In the genomic region with DNA sequence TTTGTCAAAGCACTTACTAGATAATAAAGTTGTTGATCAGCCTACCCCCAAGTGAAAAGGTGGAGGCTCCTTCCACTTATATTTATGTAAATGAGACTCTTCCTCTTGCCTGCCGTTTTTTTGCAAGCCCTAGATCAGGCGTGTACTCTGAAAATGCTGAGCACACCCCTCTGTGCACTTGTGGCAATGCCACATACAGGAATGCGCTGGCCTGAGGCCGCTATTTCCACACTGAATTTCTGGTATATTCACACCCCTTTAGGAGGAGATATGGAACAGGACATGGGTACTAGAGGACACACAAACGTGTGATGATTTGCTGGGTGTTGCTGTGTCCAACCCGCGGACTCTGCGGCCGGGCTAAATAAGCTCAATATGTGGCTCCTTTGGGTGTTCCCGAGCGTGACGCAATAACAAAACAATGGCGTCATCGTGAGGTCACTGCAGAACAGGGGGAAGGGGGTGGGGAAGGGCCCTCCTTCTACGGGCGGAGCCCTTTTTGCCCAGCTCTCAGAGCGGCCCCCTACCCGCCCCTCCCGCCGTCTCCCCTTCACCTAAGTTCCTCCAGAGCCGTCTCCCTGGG, we compare ENCODE assay signal across 8 cellular contexts. TPM values are rescaled to one million over a fixed set of nuclear protein-coding genes. Genes with fewer than 3 reads are reported as not detected.
DNase-seq lines count a peak whose midpoint lies in the region; ATAC-seq and TF ChIP-seq lines count a peak whose summit lies in the region.

No MANE protein-coding gene starts in this region.

- no peak overlapping the region for H2BK120ac ChIP-seq in mesendoderm (ENCODE audit: low read depth, low read length)

- WGBS in mesendoderm (ENCODE audit: extremely low coverage, insufficient coverage, low lambda C conversion rate): no CpG with 5 or more reads among the region's 21 CpGs

- peaks cover 43% of the 10 kb centered on the region for H3K36me3 Mint-ChIP-seq in activated B cell treated with CpG ODN at 0.5 μM for 24 hours (ENCODE audit: low read depth)
- H3K36me3 Mint-ChIP-seq in dendritic cell treated with granulocyte-macrophage colony-stimulating factor and Interleukin-4, amounts not matched to agents 40 ng/mL and 50 ng/mL, for 4 days (ENCODE audit: low read depth): peaks cover 45% of the 10 kb centered on the region
- peaks cover 63% of the 10 kb centered on the region for H3K36me3 Mint-ChIP-seq in stimulated activated effector memory CD8-positive, alpha-beta T cell treated with anti-CD3 and anti-CD28 coated beads, Interleukin-12 subunit alpha, Interleukin-12 subunit beta, amount 100 ng/mL, for 72 hours

- H3K23ac ChIP-seq in mesendoderm (ENCODE audit: low read length): no peak overlapping the region

- POLR2A ChIA-PET in activated B cell treated with CpG ODN at 0.5 μM for 24 hours (lab: Charles Lee): interaction anchor here (0.6 to 2.7 kb wide), 16 partner anchors 10 to 1914 kb away, joined by 3 to 28 read pairs (median 4); a partner anchor contains a TSS

- H3K56ac ChIP-seq in mesendoderm (ENCODE audit: low read length): peak overlapping the region; percentile 73

- peaks cover 17% of the 10 kb centered on the region for H3K27me3 ChIP-seq in mesendoderm (ENCODE audit: insufficient read depth, low read length, poor library complexity)

- H4K8ac ChIP-seq in mesendoderm (ENCODE audit: low read depth, low read length): no peak overlapping the region

- no peak overlapping the region for H4K5ac ChIP-seq in mesendoderm (ENCODE audit: low read length)

- intact Hi-C loops in activated B cell treated with CpG ODN at 0.5 μM for 24 hours (cut with micrococcal nuclease): loop anchor here (1.0 to 5.0 kb wide), 7 partner anchors 8 to 287 kb away; a partner anchor contains a TSS
- intact Hi-C loops in dendritic cell treated with granulocyte-macrophage colony-stimulating factor and Interleukin-4, amounts not matched to agents 40 ng/mL and 50 ng/mL, for 4 days (cut with micrococcal nuclease): loop anchor here (5.0 kb wide), 1 partner anchor 162 kb away; no protein-coding TSS in a partner anchor

- H3K79me2 ChIP-seq in mesendoderm (ENCODE audit: control insufficient read depth, insufficient read depth, low read length): no peaks in the 10 kb centered on the region

- peak overlapping the region; percentile 86 for H3K4me3 Mint-ChIP-seq in activated B cell treated with CpG ODN at 0.5 μM for 24 hours
- peak overlapping the region; percentile 96 for H3K4me3 Mint-ChIP-seq in dendritic cell treated with granulocyte-macrophage colony-stimulating factor and Interleukin-4, amounts not matched to agents 40 ng/mL and 50 ng/mL, for 4 days
- peak overlapping the region; percentile 91 for H3K4me3 Mint-ChIP-seq in stimulated activated effector memory CD8-positive, alpha-beta T cell treated with anti-CD3 and anti-CD28 coated beads, Interleukin-12 subunit alpha, Interleukin-12 subunit beta, amount 100 ng/mL, for 72 hours

- TF ChIP-seq CTCF in activated B cell treated with CpG ODN at 0.5 μM for 24 hours (IDR thresholded peaks at IDR 0.05): no peak

- H3K27ac Mint-ChIP-seq in activated B cell treated with CpG ODN at 0.5 μM for 24 hours: peak overlapping the region; percentile 89
- H3K27ac Mint-ChIP-seq in dendritic cell treated with granulocyte-macrophage colony-stimulating factor and Interleukin-4, amounts not matched to agents 40 ng/mL and 50 ng/mL, for 4 days: peak overlapping the region; percentile 99
- H3K27ac Mint-ChIP-seq in stimulated activated effector memory CD8-positive, alpha-beta T cell treated with anti-CD3 and anti-CD28 coated beads, Interleukin-12 subunit alpha, Interleukin-12 subunit beta, amount 100 ng/mL, for 72 hours: peak overlapping the region; percentile 98

- H3K4me1 ChIP-seq in mesendoderm (ENCODE audit: control insufficient read depth, low read depth, low read length): no peaks in the 10 kb centered on the region

- H3K4me2 ChIP-seq in mesendoderm (ENCODE audit: low read length): peak overlapping the region; percentile 36

- H3K4ac ChIP-seq in mesendoderm (ENCODE audit: low read depth, low read length): no peak overlapping the region

- DNase-seq in DMS53 (lab: John Stamatoyannopoulos, UW) (peak; percentile 97), activated B cell treated with CpG ODN at 0.5 μM for 24 hours (peak; percentile 71), mesendoderm (no peak), NCI-H187 treated with DMSO at 0.1 percent for 48 hours (lab: John Stamatoyannopoulos, UW) (no peak)
- DNase-seq in stimulated activated effector memory CD8-positive, alpha-beta T cell treated with anti-CD3 and anti-CD28 coated beads, Interleukin-12 subunit alpha, Interleukin-12 subunit beta, amount 100 ng/mL, for 72 hours (ENCODE audit: low spot score in 2 of 2): peak; percentile 62 to 87

- H3K9me3 Mint-ChIP-seq in activated B cell treated with CpG ODN at 0.5 μM for 24 hours: no peaks in the 10 kb centered on the region
- no peaks in the 10 kb centered on the region for H3K9me3 Mint-ChIP-seq in dendritic cell treated with granulocyte-macrophage colony-stimulating factor and Interleukin-4, amounts not matched to agents 40 ng/mL and 50 ng/mL, for 4 days
- H3K9me3 Mint-ChIP-seq in stimulated activated effector memory CD8-positive, alpha-beta T cell treated with anti-CD3 and anti-CD28 coated beads, Interleukin-12 subunit alpha, Interleukin-12 subunit beta, amount 100 ng/mL, for 72 hours: no peaks in the 10 kb centered on the region

- no peak overlapping the region for H3K27ac ChIP-seq in mesendoderm (ENCODE audit: low read depth, low read length)

- no peaks in the 10 kb centered on the region for H3K27me3 Mint-ChIP-seq in activated B cell treated with CpG ODN at 0.5 μM for 24 hours
- H3K27me3 Mint-ChIP-seq in dendritic cell treated with granulocyte-macrophage colony-stimulating factor and Interleukin-4, amounts not matched to agents 40 ng/mL and 50 ng/mL, for 4 days: no peaks in the 10 kb centered on the region

- no peak overlapping the region for H2AK5ac ChIP-seq in mesendoderm (ENCODE audit: low read length)

- H2BK15ac ChIP-seq in mesendoderm (replicated peaks; ENCODE audit: low read depth): no peak overlapping the region

- peak; percentile 26 for ATAC-seq in GM21367 (IDR thresholded peaks at IDR 0.05; ENCODE audit: unreplicated experiment)
- ATAC-seq in HG03571 (IDR thresholded peaks at IDR 0.05; ENCODE audit: unreplicated experiment): peak; percentile 36
- peak; percentile 50 for ATAC-seq in activated B cell treated with CpG ODN at 0.5 μM for 24 hours (ENCODE audit: low read depth)
- ATAC-seq in stimulated activated effector memory CD8-positive, alpha-beta T cell treated with anti-CD3 and anti-CD28 coated beads, Interleukin-12 subunit alpha, Interleukin-12 subunit beta, amount 100 ng/mL, for 72 hours: peak; percentile 64

- H3K18ac ChIP-seq in mesendoderm (ENCODE audit: low read length): peak overlapping the region; percentile 35

- peaks cover 5% of the 10 kb centered on the region for H3K36me3 ChIP-seq in mesendoderm (ENCODE audit: control insufficient read depth, insufficient read depth, low read length)

- peak overlapping the region; percentile 28 for H3K4me3 ChIP-seq in mesendoderm (ENCODE audit: low read length)

- H3K79me1 ChIP-seq in mesendoderm (ENCODE audit: low read length): no peaks in the 10 kb centered on the region

- H2BK5ac ChIP-seq in mesendoderm (ENCODE audit: low read length): no peak overlapping the region

- peaks cover 55% of the 10 kb centered on the region for H3K4me1 Mint-ChIP-seq in activated B cell treated with CpG ODN at 0.5 μM for 24 hours
- peaks cover 66% of the 10 kb centered on the region for H3K4me1 Mint-ChIP-seq in dendritic cell treated with granulocyte-macrophage colony-stimulating factor and Interleukin-4, amounts not matched to agents 40 ng/mL and 50 ng/mL, for 4 days (ENCODE audit: low read depth)
- peaks cover 65% of the 10 kb centered on the region for H3K4me1 Mint-ChIP-seq in stimulated activated effector memory CD8-positive, alpha-beta T cell treated with anti-CD3 and anti-CD28 coated beads, Interleukin-12 subunit alpha, Interleukin-12 subunit beta, amount 100 ng/mL, for 72 hours

- H3K9ac ChIP-seq in mesendoderm (ENCODE audit: low read length): peak overlapping the region; percentile 46

- CTCF ChIA-PET in activated B cell treated with CpG ODN at 0.5 μM for 24 hours (lab: Charles Lee): interaction anchor here (1.0 to 1.9 kb wide), 2 partner anchors 12 to 39 kb away, joined by 4 to 14 read pairs; a partner anchor contains a TSS

RNA-seq across cellular contexts. Expression of a gene that starts 0.6 kb away (rescaled TPM):
- 35.8 and 37.6 TPM in 2 replicates for total RNA-seq in activated B cell treated with CpG ODN at 0.5 μM for 24 hours
- 5.8 TPM for polyA plus RNA-seq in mesendoderm (2013, experiment 1 of 2)
- polyA plus RNA-seq in mesendoderm (2013, experiment 2 of 2): 6.5 TPM

RNA-seq across cellular contexts. Expression of a gene that starts 5.7 kb away (rescaled TPM):
- 17.5 and 18.5 TPM in 2 replicates for total RNA-seq in activated B cell treated with CpG ODN at 0.5 μM for 24 hours
- 0.60 TPM for polyA plus RNA-seq in mesendoderm (2013, experiment 1 of 2)
- 0.39 TPM for polyA plus RNA-seq in mesendoderm (2013, experiment 2 of 2)

RNA-seq across cellular contexts. Expression of a gene that starts 7.8 kb away (rescaled TPM):
- total RNA-seq in activated B cell treated with CpG ODN at 0.5 μM for 24 hours: 95.7 and 95.9 TPM in 2 replicates
- 159 TPM for polyA plus RNA-seq in mesendoderm (2013, experiment 1 of 2)
- 158 TPM for polyA plus RNA-seq in mesendoderm (2013, experiment 2 of 2)

RNA-seq across cellular contexts. Expression of a gene that starts 10.6 kb away (rescaled TPM):
- 54.1 and 58.2 TPM in 2 replicates for total RNA-seq in activated B cell treated with CpG ODN at 0.5 μM for 24 hours
- 1.1 TPM for polyA plus RNA-seq in mesendoderm (2013, experiment 1 of 2)
- 1.2 TPM for polyA plus RNA-seq in mesendoderm (2013, experiment 2 of 2)

RNA-seq across cellular contexts. Expression of a gene that starts 22.6 kb away (rescaled TPM):
- 2.4 and 2.5 TPM in 2 replicates for total RNA-seq in activated B cell treated with CpG ODN at 0.5 μM for 24 hours
- polyA plus RNA-seq in mesendoderm (2013, experiment 1 of 2): 1.3 TPM
- polyA plus RNA-seq in mesendoderm (2013, experiment 2 of 2): 1.2 TPM

Comparison
In these comparisons a context has a peak if more than half of its experiments do, and no peak if none do; other contexts are left out.
1. DNase-seq: peak in DMS53 (single experiment), activated B cell treated with CpG ODN at 0.5 μM for 24 hours (single experiment) and stimulated activated effector memory CD8-positive, alpha-beta T cell treated with anti-CD3 and anti-CD28 coated beads, Interleukin-12 subunit alpha, Interleukin-12 subunit beta, amount 100 ng/mL, for 72 hours (2 of 2); none in mesendoderm (single experiment) and NCI-H187 treated with DMSO at 0.1 percent for 48 hours (single experiment).
2. Peak in every context shown above with its lines, with median percentiles within 50 percentile points of each other: ATAC-seq, H3K27ac Mint-ChIP-seq and H3K4me3 Mint-ChIP-seq.